ENCODE assay signal across 1 cellular context in genomic region chr9:38373679-38374078, GRCh38.
TF ChIP-seq lines count a peak whose summit lies in the region.

No MANE protein-coding gene starts in this region.

TF ChIP-seq in K562, 482 proteins besides CTCF, POLR2A, EP300 and RAD21:
- TF ChIP-seq NFYB (IDR thresholded peaks at IDR 0.05; ENCODE audit: extremely low read depth, insufficient read length), result no peak
- no peak for TF ChIP-seq ZNF639 (CRISPR knock-in tag; conservative IDR thresholded peaks at IDR 0.05 in 1 of 2, IDR thresholded peaks at IDR 0.05 in 1 of 2)
- 0 out of 2 replicates have a peak, but pooled peaks have one; percentile 7 for TF ChIP-seq EZH2 (IDR thresholded peaks at IDR 0.05; ENCODE audit: borderline replicate concordance, low read depth, low read length)
- no peak for TF ChIP-seq POLR3G (IDR thresholded peaks at IDR 0.05; ENCODE audit: extremely low read depth, insufficient read length, insufficient replicate concordance)
- TF ChIP-seq KDM1A (IDR thresholded peaks at IDR 0.05), result no peak
TF ChIP-seq in K562: peak in this region for 1.
